In genomic region chr11:34261820-34262219, GRCh38 we compare ENCODE assay signal across 13 cellular contexts.
DNase-seq lines count a peak whose midpoint lies in the region.
"Had no signal": no experiment of that assay in that cellular context is flagged by ENCODE, and none has a peak within 500 bp of the region (broad histone marks: within the 10 kb centered on the region; RNA-seq: fewer than 3 reads in every experiment).

No MANE protein-coding gene starts in this region.

- peak; percentile 68 for DNase-seq in Ammon's horn (ENCODE audit: low spot score)
- DNase-seq in amniotic epithelial cell (ENCODE audit: low read depth), result peak; percentile 59
- DNase-seq in hippocampal formation (lab: John Stamatoyannopoulos, UW), result peak; percentile 21 to 25
- DNase-seq in substantia nigra (lab: John Stamatoyannopoulos, UW), result peak in 22 of 49 donors; percentile 11 to 60 (median 24)
- DNase-seq in NCI-H1694 treated with DMSO at 0.1 percent for 48 hours (lab: John Stamatoyannopoulos, UW), result no peak
- no peak for DNase-seq in MV-4-11 (lab: John Stamatoyannopoulos, UW)
- no peak for DNase-seq in HPDE6-E6E7 (ENCODE audit: extremely low spot score)
- DNase-seq: DMS 273 treated with DMSO at 0.1 percent for 48 hours, GF-D8, NCI-H1436, NCI-H510A, PC-9 had no signal

- H3K27ac ChIP-seq in substantia nigra (ENCODE audit: low read depth, low read length, poor library complexity, severe bottlenecking), result peak overlapping the region; percentile 93
- H3K27ac ChIP-seq: HL-60 had no signal

Comparison
In these comparisons a context has a peak if more than half of its experiments do, and no peak if none do; other contexts are left out.
1. DNase-seq: peak in Ammon's horn (single experiment), amniotic epithelial cell (single experiment) and hippocampal formation (2 of 2); none in NCI-H1694 treated with DMSO at 0.1 percent for 48 hours (single experiment), MV-4-11 (single experiment) and HPDE6-E6E7 (single experiment).